Comparison of ENCODE assay signal across 8 cellular contexts in genomic region chr5:34929720-34930526, GRCh38. TPM values are rescaled to one million over a fixed set of nuclear protein-coding genes. Genes with fewer than 3 reads are reported as not detected.
DNase-seq lines count a peak whose midpoint lies in the region; TF ChIP-seq lines count a peak whose summit lies in the region.

No MANE protein-coding gene starts in this region.

- H3K4me3 Mint-ChIP-seq in endodermal cell = peak overlapping the region; percentile 96
- H3K4me3 Mint-ChIP-seq in mesothelial cell of epicardium = peak overlapping the region; percentile 99

- H3K36me3 ChIP-seq in NT2/D1 (ENCODE audit: insufficient read depth, insufficient read length, low read length) (peaks cover 43% of the 10 kb centered on the region), endodermal cell (ENCODE audit: control insufficient read depth, insufficient read depth, low read length) (peaks cover 38% of the 10 kb centered on the region)

- peak overlapping the region; percentile 81 for H3K27ac ChIP-seq in endodermal cell (ENCODE audit: low read depth, low read length)

- no peaks in the 10 kb centered on the region for H3K27me3 ChIP-seq in NT2/D1 (ENCODE audit: insufficient read depth, insufficient read length)
- H3K27me3 ChIP-seq in endodermal cell (ENCODE audit: control insufficient read depth, insufficient read depth, low read length, poor library complexity, severe bottlenecking) = no peaks in the 10 kb centered on the region

- H3K4me1 ChIP-seq in NT2/D1 (ENCODE audit: insufficient read depth, insufficient read length) (no peaks in the 10 kb centered on the region), endodermal cell (ENCODE audit: control insufficient read depth, insufficient read depth, low read length) (no peaks in the 10 kb centered on the region)

- DNase-seq in COR-L47 (lab: John Stamatoyannopoulos, UW) = peak; percentile 67
- peak; percentile 91 for DNase-seq in GM20000 (ENCODE audit: low spot score)
- DNase-seq in HPDE6-E6E7 (ENCODE audit: extremely low spot score) = peak; percentile 57
- peak; percentile 46 for DNase-seq in NT2/D1 (ENCODE audit: low read depth, low spot score)
- peak; percentile 33 for DNase-seq in activated CD8-positive, alpha-beta memory T cell treated with anti-CD3 and anti-CD28 coated beads, Interleukin-2, amount 50 U/mL, for 24 hours (ENCODE audit: extremely low read depth)
- peak; percentile 92 for DNase-seq in endodermal cell
- peak; percentile 33 to 76 for DNase-seq in mesothelial cell of epicardium (ENCODE audit: low spot score in 2 of 2, unreplicated experiment in 2 of 2)
- peak; percentile 75 to 76 for DNase-seq in stimulated activated CD8-positive, alpha-beta memory T cell treated with anti-CD3 and anti-CD28 coated beads, Interleukin-15, amount 100 ng/mL, for 48 hours (ENCODE audit: low read depth in 2 of 2)

- H3K36me3 Mint-ChIP-seq in endodermal cell (ENCODE audit: low read depth) = peaks cover 24% of the 10 kb centered on the region
- H3K36me3 Mint-ChIP-seq in mesothelial cell of epicardium = peaks cover 16% of the 10 kb centered on the region

- H3K27me3 Mint-ChIP-seq in endodermal cell (ENCODE audit: insufficient read depth) (no peaks in the 10 kb centered on the region), mesothelial cell of epicardium (ENCODE audit: low read depth) (no peaks in the 10 kb centered on the region)

- H3K9me3 Mint-ChIP-seq in endodermal cell (no peaks in the 10 kb centered on the region), mesothelial cell of epicardium (no peaks in the 10 kb centered on the region)

- H3K4me1 Mint-ChIP-seq in endodermal cell = peaks cover 11% of the 10 kb centered on the region
- H3K4me1 Mint-ChIP-seq in mesothelial cell of epicardium = peaks cover 21% of the 10 kb centered on the region

- H3K9ac ChIP-seq in NT2/D1 (ENCODE audit: insufficient read length, low read depth) (peak overlapping the region; percentile 90), endodermal cell (ENCODE audit: extremely low read depth, low read length, poor library complexity, severe bottlenecking) (peak overlapping the region; percentile 55)

- H3K9me3 ChIP-seq in NT2/D1 (ENCODE audit: insufficient read depth, low read length) (no peaks in the 10 kb centered on the region), endodermal cell (ENCODE audit: control insufficient read depth, low read length) (no peaks in the 10 kb centered on the region)

- WGBS in endodermal cell (ENCODE audit: insufficient coverage in 1 of 2, insufficient read length in 1 of 2), 2 experiments = 0% methylated on average over 36 to 71 of the region's 71 CpGs

- H3K27ac Mint-ChIP-seq in endodermal cell = peak overlapping the region; percentile 99
- peak overlapping the region; percentile 99 for H3K27ac Mint-ChIP-seq in mesothelial cell of epicardium

- H3K4me3 ChIP-seq in NT2/D1 (ENCODE audit: insufficient read length, low read depth) = peak overlapping the region; percentile 80
- peak overlapping the region; percentile 92 for H3K4me3 ChIP-seq in endodermal cell (ENCODE audit: low read length)

- TF ChIP-seq CTCF in GM20000 (IDR thresholded peaks at IDR 0.05; ENCODE audit: extremely low read depth, missing control alignments) (no peak), endodermal cell (conservative IDR thresholded peaks at IDR 0.05) (peak; percentile 21), mesothelial cell of epicardium (IDR thresholded peaks at IDR 0.05; ENCODE audit: unreplicated experiment) (no peak)

RNA-seq across cellular contexts. Expression of gene DNAJC21, which starts 0.6 kb away (rescaled TPM):
- total RNA-seq in endodermal cell = 10 to 100 TPM; 49.6 to 53.5 TPM
- 49.4 TPM for polyA plus RNA-seq in endodermal cell (2013, experiment 1 of 2)
- 51.5 TPM for polyA plus RNA-seq in endodermal cell (2013, experiment 2 of 2)
- 43.5 to 46.4 TPM (median 45.3 TPM) in 3 replicates for total RNA-seq in mesothelial cell of epicardium

RNA-seq across cellular contexts. Expression of gene BRIX1, which starts 14.4 kb away (rescaled TPM):
- total RNA-seq in endodermal cell = 10 to 100 TPM; 46.0 to 54.7 TPM
- 45.1 TPM for polyA plus RNA-seq in endodermal cell (2013, experiment 1 of 2)
- polyA plus RNA-seq in endodermal cell (2013, experiment 2 of 2) = 43.8 TPM
- 29.5 to 33.2 TPM (median 31.7 TPM) in 3 replicates for total RNA-seq in mesothelial cell of epicardium

RNA-seq across cellular contexts. Expression of gene RAD1, which starts 14.6 kb away (rescaled TPM):
- total RNA-seq in endodermal cell = 10 to 100 TPM; 29.3 to 29.8 TPM
- 37.1 TPM for polyA plus RNA-seq in endodermal cell (2013, experiment 1 of 2)
- polyA plus RNA-seq in endodermal cell (2013, experiment 2 of 2) = 35.3 TPM
- total RNA-seq in mesothelial cell of epicardium = 22.9 to 24.4 TPM (median 23.9 TPM) in 3 replicates

Comparison
In these comparisons a context has a peak if more than half of its experiments do, and no peak if none do; other contexts are left out.
1. Peak in every context shown above with its lines: DNase-seq, H3K4me3 ChIP-seq and H3K27ac ChIP-seq.
2. DNase-seq: peak in every context shown above with its lines; median percentile 92 in endodermal cell; 91 in GM20000; 76 in stimulated activated CD8-positive, alpha-beta memory T cell treated with anti-CD3 and anti-CD28 coated beads, Interleukin-15, amount 100 ng/mL, for 48 hours; 67 in COR-L47; 57 in HPDE6-E6E7; 54 in mesothelial cell of epicardium; 46 in NT2/D1; 33 in activated CD8-positive, alpha-beta memory T cell treated with anti-CD3 and anti-CD28 coated beads, Interleukin-2, amount 50 U/mL, for 24 hours.